1 cellular context compared by ENCODE assay signal in the genomic region with DNA sequence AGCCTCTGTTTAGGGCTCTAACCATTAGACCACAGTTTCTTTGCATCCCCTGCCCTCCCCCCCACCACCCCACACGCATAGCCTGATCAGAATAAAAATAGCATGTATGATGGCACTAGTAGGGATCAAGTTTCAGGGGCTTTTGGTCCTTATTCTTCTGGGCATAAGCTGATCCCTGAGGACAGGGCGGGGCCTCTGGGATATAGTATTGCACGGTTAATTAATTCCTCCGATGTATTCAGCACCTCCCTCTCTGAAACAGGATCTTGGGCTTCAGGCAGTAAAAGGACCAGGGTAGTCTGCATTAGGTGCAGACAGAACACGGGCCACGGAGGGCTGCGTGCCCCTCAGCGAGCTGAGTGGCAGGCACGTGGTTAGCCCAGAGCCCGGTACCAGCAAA.
TF ChIP-seq lines count a peak whose summit lies in the region.

No MANE protein-coding gene starts in this region.

TF ChIP-seq in GM23338, 12 proteins besides CTCF, POLR2A, EP300 and RAD21 (continued from another document):
- TF ChIP-seq, protein P1, sequence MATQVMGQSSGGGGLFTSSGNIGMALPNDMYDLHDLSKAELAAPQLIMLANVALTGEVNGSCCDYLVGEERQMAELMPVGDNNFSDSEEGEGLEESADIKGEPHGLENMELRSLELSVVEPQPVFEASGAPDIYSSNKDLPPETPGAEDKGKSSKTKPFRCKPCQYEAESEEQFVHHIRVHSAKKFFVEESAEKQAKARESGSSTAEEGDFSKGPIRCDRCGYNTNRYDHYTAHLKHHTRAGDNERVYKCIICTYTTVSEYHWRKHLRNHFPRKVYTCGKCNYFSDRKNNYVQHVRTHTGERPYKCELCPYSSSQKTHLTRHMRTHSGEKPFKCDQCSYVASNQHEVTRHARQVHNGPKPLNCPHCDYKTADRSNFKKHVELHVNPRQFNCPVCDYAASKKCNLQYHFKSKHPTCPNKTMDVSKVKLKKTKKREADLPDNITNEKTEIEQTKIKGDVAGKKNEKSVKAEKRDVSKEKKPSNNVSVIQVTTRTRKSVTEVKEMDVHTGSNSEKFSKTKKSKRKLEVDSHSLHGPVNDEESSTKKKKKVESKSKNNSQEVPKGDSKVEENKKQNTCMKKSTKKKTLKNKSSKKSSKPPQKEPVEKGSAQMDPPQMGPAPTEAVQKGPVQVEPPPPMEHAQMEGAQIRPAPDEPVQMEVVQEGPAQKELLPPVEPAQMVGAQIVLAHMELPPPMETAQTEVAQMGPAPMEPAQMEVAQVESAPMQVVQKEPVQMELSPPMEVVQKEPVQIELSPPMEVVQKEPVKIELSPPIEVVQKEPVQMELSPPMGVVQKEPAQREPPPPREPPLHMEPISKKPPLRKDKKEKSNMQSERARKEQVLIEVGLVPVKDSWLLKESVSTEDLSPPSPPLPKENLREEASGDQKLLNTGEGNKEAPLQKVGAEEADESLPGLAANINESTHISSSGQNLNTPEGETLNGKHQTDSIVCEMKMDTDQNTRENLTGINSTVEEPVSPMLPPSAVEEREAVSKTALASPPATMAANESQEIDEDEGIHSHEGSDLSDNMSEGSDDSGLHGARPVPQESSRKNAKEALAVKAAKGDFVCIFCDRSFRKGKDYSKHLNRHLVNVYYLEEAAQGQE (IDR thresholded peaks at IDR 0.05; ENCODE audit: unreplicated experiment), result no peak
- TF ChIP-seq EZH2phosphoT487 (IDR thresholded peaks at IDR 0.05; ENCODE audit: unreplicated experiment) (no peak), JUNB (IDR thresholded peaks at IDR 0.05; ENCODE audit: unreplicated experiment) (no peak), ZNF114 (CRISPR knock-in tag; IDR thresholded peaks at IDR 0.05) (no peak), NANOG (IDR thresholded peaks at IDR 0.05; ENCODE audit: borderline replicate concordance) (no peak), ZNF331 (CRISPR knock-in tag; IDR thresholded peaks at IDR 0.05; ENCODE audit: low read depth) (no peak)
